In genomic region chr17:47622179-47622549, GRCh38 we compare ENCODE assay signal across 1 cellular context.
TF ChIP-seq lines count a peak whose summit lies in the region.

No MANE protein-coding gene starts in this region.

TF ChIP-seq in IMR-90, 13 proteins besides CTCF, POLR2A, EP300 and RAD21:
- TF ChIP-seq NFE2L2 (IDR thresholded peaks at IDR 0.05; ENCODE audit: low read depth, low read length) (no peak), MAZ (IDR thresholded peaks at IDR 0.05; ENCODE audit: borderline replicate concordance, low read depth, low read length) (no peak), CHD1 (IDR thresholded peaks at IDR 0.05; ENCODE audit: low read depth, low read length) (no peak), MXI1 (IDR thresholded peaks at IDR 0.05; ENCODE audit: borderline replicate concordance, low read depth, low read length) (no peak), FOS (IDR thresholded peaks at IDR 0.05; ENCODE audit: low read depth, low read length) (no peak), BHLHE40 (IDR thresholded peaks at IDR 0.05; ENCODE audit: low read depth, low read length) (no peak), RFX5 (IDR thresholded peaks at IDR 0.05; ENCODE audit: low read depth, low read length) (no peak), MAFK (IDR thresholded peaks at IDR 0.05; ENCODE audit: low read depth, low read length) (no peak), SMC3 (IDR thresholded peaks at IDR 0.05; ENCODE audit: low read depth, low read length) (no peak), RCOR1 (IDR thresholded peaks at IDR 0.05; ENCODE audit: insufficient replicate concordance, low read length) (no peak), CEBPB (IDR thresholded peaks at IDR 0.05; ENCODE audit: low read depth, low read length) (no peak)
- TF ChIP-seq, protein P1, sequence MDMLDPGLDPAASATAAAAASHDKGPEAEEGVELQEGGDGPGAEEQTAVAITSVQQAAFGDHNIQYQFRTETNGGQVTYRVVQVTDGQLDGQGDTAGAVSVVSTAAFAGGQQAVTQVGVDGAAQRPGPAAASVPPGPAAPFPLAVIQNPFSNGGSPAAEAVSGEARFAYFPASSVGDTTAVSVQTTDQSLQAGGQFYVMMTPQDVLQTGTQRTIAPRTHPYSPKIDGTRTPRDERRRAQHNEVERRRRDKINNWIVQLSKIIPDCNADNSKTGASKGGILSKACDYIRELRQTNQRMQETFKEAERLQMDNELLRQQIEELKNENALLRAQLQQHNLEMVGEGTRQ (IDR thresholded peaks at IDR 0.05; ENCODE audit: low read depth, low read length): no peak
- TF ChIP-seq, protein P2, sequence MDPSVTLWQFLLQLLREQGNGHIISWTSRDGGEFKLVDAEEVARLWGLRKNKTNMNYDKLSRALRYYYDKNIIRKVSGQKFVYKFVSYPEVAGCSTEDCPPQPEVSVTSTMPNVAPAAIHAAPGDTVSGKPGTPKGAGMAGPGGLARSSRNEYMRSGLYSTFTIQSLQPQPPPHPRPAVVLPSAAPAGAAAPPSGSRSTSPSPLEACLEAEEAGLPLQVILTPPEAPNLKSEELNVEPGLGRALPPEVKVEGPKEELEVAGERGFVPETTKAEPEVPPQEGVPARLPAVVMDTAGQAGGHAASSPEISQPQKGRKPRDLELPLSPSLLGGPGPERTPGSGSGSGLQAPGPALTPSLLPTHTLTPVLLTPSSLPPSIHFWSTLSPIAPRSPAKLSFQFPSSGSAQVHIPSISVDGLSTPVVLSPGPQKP (IDR thresholded peaks at IDR 0.05; ENCODE audit: borderline replicate concordance, low read depth, low read length): no peak
